ENCODE assay signal across 24 cellular contexts in genomic region chr1:195785830-195786229, GRCh38.
"Had no signal": no experiment of that assay in that cellular context is flagged by ENCODE, and none has a peak within 500 bp of the region (broad histone marks: within the 10 kb centered on the region; RNA-seq: fewer than 3 reads in every experiment).

No MANE protein-coding gene starts in this region.

- H3K27ac ChIP-seq: coronary artery, dorsolateral prefrontal cortex, esophagus muscularis mucosa, gastrocnemius medialis, heart right ventricle, left lung, lower lobe of right lung had no signal

- H3K27me3 ChIP-seq: dorsolateral prefrontal cortex, esophagus muscularis mucosa, gastrocnemius medialis, heart right ventricle, left lung had no signal

- H3K9me3 ChIP-seq: esophagus muscularis mucosa, gastrocnemius medialis, lower lobe of right lung, mucosa of descending colon had no signal

- H3K36me3 ChIP-seq: esophagus muscularis mucosa, gastrocnemius medialis, heart right ventricle, left lung, lower lobe of right lung had no signal

- FAIRE-seq: colon, endothelial cell of umbilical vein, islet of Langerhans, keratinocyte had no signal

- H3K4me3 ChIP-seq: coronary artery, dorsolateral prefrontal cortex, esophagus muscularis mucosa, gastrocnemius medialis, heart right ventricle, left lung, lower lobe of right lung, mucosa of descending colon had no signal

- H3K4me1 ChIP-seq: esophagus muscularis mucosa, gastrocnemius medialis, heart right ventricle, left lung, lower lobe of right lung had no signal

- ATAC-seq: gastrocnemius medialis, heart right ventricle, left cardiac atrium, left lung, left ventricle myocardium superior, lower lobe of right lung, mucosa of descending colon had no signal

- DNase-seq: dermis blood vessel endothelial cell; dorsolateral prefrontal cortex; effector CD4-positive, alpha-beta T cell; effector memory CD4-positive, alpha-beta T cell; foreskin fibroblast; foreskin melanocyte; gastrocnemius medialis; glutamatergic neuron; head of caudate nucleus; heart right ventricle; hippocampal formation; left cardiac atrium; left lung; left ventricle myocardium superior; lower lobe of right lung; mesenchymal stem cell; mucosa of descending colon; naive B cell had no signal
